Comparison of ENCODE assay signal across 18 cellular contexts in the genomic region with DNA sequence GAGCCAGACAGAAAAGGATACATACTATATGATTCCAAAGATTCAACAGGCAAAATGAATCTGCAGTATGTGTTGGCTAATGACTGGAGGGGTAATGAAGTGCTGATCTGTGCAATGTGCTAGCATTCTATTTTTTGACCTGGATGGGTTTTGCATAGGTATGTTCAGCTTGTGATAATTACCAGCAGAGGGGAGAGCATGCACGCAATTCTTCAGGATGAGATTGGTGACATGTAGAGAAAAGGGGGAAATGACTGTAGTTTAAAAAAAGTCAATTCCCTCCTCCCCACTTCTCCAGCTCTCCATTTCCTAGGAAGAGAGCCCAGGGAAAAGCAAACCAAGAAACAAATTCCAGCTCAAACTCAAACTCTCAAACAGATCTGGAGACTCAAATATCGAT. TPM values are rescaled to one million over a fixed set of nuclear protein-coding genes. Genes with fewer than 3 reads are reported as not detected.
A peak's percentile ranks its signal among the peaks of the same experiment; 100 is the strongest.
DNase-seq lines count a peak whose midpoint lies in the region; ATAC-seq and TF ChIP-seq lines count a peak whose summit lies in the region.
"Had no signal": no experiment of that assay in that cellular context is flagged by ENCODE, and none has a peak within 500 bp of the region (broad histone marks: within the 10 kb centered on the region; RNA-seq: fewer than 3 reads in every experiment).

No MANE protein-coding gene starts in this region.

- H3K27me3 ChIP-seq in foreskin keratinocyte (no peaks in the 10 kb centered on the region), osteoblast (ENCODE audit: insufficient read depth, low read length) (no peaks in the 10 kb centered on the region), breast epithelium (no peaks in the 10 kb centered on the region)
- no peaks in the 10 kb centered on the region for H3K27me3 ChIP-seq in CD8-positive, alpha-beta memory T cell (ENCODE audit: insufficient read depth, low read length, poor library complexity, severe bottlenecking)
- H3K27me3 ChIP-seq: upper lobe of left lung had no signal

- peak overlapping the region in 1 of 7 donors; percentile 27 for H3K27ac Mint-ChIP-seq in CD14-positive monocyte
- H3K27ac Mint-ChIP-seq in CD8-positive, alpha-beta memory T cell = no peak overlapping the region
- H3K27ac Mint-ChIP-seq: activated naive CD4-positive, alpha-beta T cell treated with anti-CD3 and anti-CD28 coated beads, Interleukin-2, amount 50 U/mL, for 24 hours; CD4-positive, alpha-beta memory T cell had no signal

- no peaks in the 10 kb centered on the region for H3K36me3 Mint-ChIP-seq in CD14-positive monocyte
- no peaks in the 10 kb centered on the region for H3K36me3 Mint-ChIP-seq in CD8-positive, alpha-beta memory T cell

- H3K27me3 Mint-ChIP-seq in CD14-positive monocyte (ENCODE audit: low read depth in 3 of 3) = peaks cover 0 to 6% (median 6%) of the 10 kb centered on the region in 3 donors
- peaks cover 4 to 6% of the 10 kb centered on the region in 2 donors for H3K27me3 Mint-ChIP-seq in CD8-positive, alpha-beta memory T cell

- DNase-seq in CD14-positive monocyte (ENCODE audit: low spot score) = no peak
- DNase-seq in astrocyte of the spinal cord (ENCODE audit: low read depth, low spot score) = no peak
- DNase-seq in foreskin keratinocyte = no peak
- no peak for DNase-seq in osteoblast (ENCODE audit: insufficient read length, low spot score, missing footprints)
- DNase-seq in CD8-positive, alpha-beta memory T cell = no peak
- no peak for DNase-seq in breast epithelium (ENCODE audit: low spot score in 2 of 2)
- DNase-seq: ACHN; activated T-cell treated with anti-CD3 and anti-CD28 coated beads, Interleukin-2, amount 50 U/mL, for 1 hour; CD4-positive, alpha-beta memory T cell; DND-41; Kasumi-1; NCI-H1105; NCI-H2227 treated with DMSO at 0.1 percent for 48 hours; small intestine had no signal

- H3K27ac ChIP-seq in foreskin keratinocyte (no peak overlapping the region), osteoblast (ENCODE audit: low read depth, low read length) (no peak overlapping the region), breast epithelium (no peak overlapping the region)
- no peak overlapping the region for H3K27ac ChIP-seq in CD8-positive, alpha-beta memory T cell (ENCODE audit: low read depth, low read length)
- H3K27ac ChIP-seq: upper lobe of left lung had no signal

- H3K4me1 ChIP-seq in foreskin keratinocyte (peaks cover 15% of the 10 kb centered on the region), osteoblast (ENCODE audit: insufficient read depth, low read length) (peaks cover 4% of the 10 kb centered on the region), breast epithelium (no peaks in the 10 kb centered on the region)
- H3K4me1 ChIP-seq in CD8-positive, alpha-beta memory T cell (ENCODE audit: insufficient read depth, low read length) = no peaks in the 10 kb centered on the region

- in situ Hi-C loops in astrocyte of the spinal cord (cut with HindIII; ENCODE audit: low sequenced_read_pairs) = no loop called here

- H2AFZ ChIP-seq in osteoblast (ENCODE audit: low read length) = peak overlapping the region; percentile 89

- peak overlapping the region; percentile 34 for H3K4me3 ChIP-seq in astrocyte of the spinal cord (ENCODE audit: low read depth, low read length)
- peak overlapping the region; percentile 69 for H3K4me3 ChIP-seq in osteoblast (ENCODE audit: insufficient read depth, low read length)
- no peak overlapping the region for H3K4me3 ChIP-seq in CD8-positive, alpha-beta memory T cell (ENCODE audit: low read length)
- peak overlapping the region in 1 of 3 donors; percentile 11 for H3K4me3 ChIP-seq in breast epithelium

- no peak for TF ChIP-seq CTCF in CD14-positive monocyte (IDR thresholded peaks at IDR 0.05)
- no peak for TF ChIP-seq CTCF in astrocyte of the spinal cord (IDR thresholded peaks at IDR 0.05; ENCODE audit: low read depth, low read length)
- peak; percentile 8 for TF ChIP-seq CTCF in foreskin keratinocyte (conservative IDR thresholded peaks at IDR 0.05)
- TF ChIP-seq CTCF in osteoblast (IDR thresholded peaks at IDR 0.05; ENCODE audit: extremely low read depth, low read depth, low read length) = no peak
- no peak for TF ChIP-seq CTCF in breast epithelium (IDR thresholded peaks at IDR 0.05)

- H3K4me1 Mint-ChIP-seq in CD14-positive monocyte = peaks cover 17% of the 10 kb centered on the region
- H3K4me1 Mint-ChIP-seq in CD8-positive, alpha-beta memory T cell = no peaks in the 10 kb centered on the region
- H3K4me1 Mint-ChIP-seq: activated naive CD4-positive, alpha-beta T cell treated with anti-CD3 and anti-CD28 coated beads, Interleukin-2, amount 50 U/mL, for 24 hours; CD4-positive, alpha-beta memory T cell had no signal

- CTCF ChIA-PET in CD8-positive, alpha-beta memory T cell (lab: Charles Lee) = no interaction called here

- H3K9me3 Mint-ChIP-seq in CD14-positive monocyte = peaks cover 13 to 29% (median 23%) of the 10 kb centered on the region in 7 donors
- peaks cover 0 to 1% (median 0%) of the 10 kb centered on the region in 5 donors for H3K9me3 Mint-ChIP-seq in CD8-positive, alpha-beta memory T cell

- no peaks in the 10 kb centered on the region for H3K36me3 ChIP-seq in osteoblast (ENCODE audit: insufficient read depth, low read length)
- H3K36me3 ChIP-seq in CD8-positive, alpha-beta memory T cell (ENCODE audit: insufficient read depth, low read length) = no peaks in the 10 kb centered on the region
- H3K36me3 ChIP-seq in breast epithelium = no peaks in the 10 kb centered on the region
- H3K36me3 ChIP-seq: upper lobe of left lung had no signal

- POLR2A ChIA-PET in CD8-positive, alpha-beta memory T cell (lab: Charles Lee) = no interaction called here

- H3K9me3 ChIP-seq in osteoblast (ENCODE audit: low read depth, low read length) (no peaks in the 10 kb centered on the region), breast epithelium (no peaks in the 10 kb centered on the region)
- no peaks in the 10 kb centered on the region for H3K9me3 ChIP-seq in CD8-positive, alpha-beta memory T cell (ENCODE audit: low read length)
- H3K9me3 ChIP-seq: upper lobe of left lung had no signal

- H3K4me3 Mint-ChIP-seq in CD14-positive monocyte = peak overlapping the region; percentile 44 to 55
- H3K4me3 Mint-ChIP-seq in CD8-positive, alpha-beta memory T cell = no peak overlapping the region
- H3K4me3 Mint-ChIP-seq: activated naive CD4-positive, alpha-beta T cell treated with anti-CD3 and anti-CD28 coated beads, Interleukin-2, amount 50 U/mL, for 24 hours; CD4-positive, alpha-beta memory T cell had no signal

- intact Hi-C loops in CD14-positive monocyte (cut with micrococcal nuclease) = no loop called here
- intact Hi-C loops in breast epithelium (cut with DNase I; ENCODE audit: low total_unique reads) = no loop called here

- no peaks in the 10 kb centered on the region for H3K79me2 ChIP-seq in osteoblast (ENCODE audit: insufficient read depth, low read length)

- ATAC-seq in foreskin keratinocyte (no peak), GM19395 (IDR thresholded peaks at IDR 0.05; ENCODE audit: unreplicated experiment) (no peak), GM21576 (IDR thresholded peaks at IDR 0.05; ENCODE audit: unreplicated experiment) (no peak)

- H4K20me1 ChIP-seq in osteoblast (ENCODE audit: insufficient read depth, low read length) = no peaks in the 10 kb centered on the region

- H3K4me2 ChIP-seq in osteoblast (ENCODE audit: insufficient read depth, low read length) = peak overlapping the region; percentile 81

- no peak for TF ChIP-seq POLR2A in breast epithelium (IDR thresholded peaks at IDR 0.05)

RNA-seq across cellular contexts. Expression of a gene that starts 0.6 kb away (rescaled TPM):
- polyA plus RNA-seq in CD14-positive monocyte = under 1 TPM; 0.11 to 0.24 TPM
- 0.14 and 0.17 TPM in 2 replicates for total RNA-seq in foreskin keratinocyte
- 0.16 and 0.19 TPM in 2 replicates for polyA plus RNA-seq in foreskin keratinocyte
- total RNA-seq in osteoblast = 0.36 and 0.88 TPM in 2 replicates
- total RNA-seq in CD8-positive, alpha-beta memory T cell = under 1 TPM; 0.31 to 0.44 TPM
- polyA plus RNA-seq in CD8-positive, alpha-beta memory T cell = 0.26 TPM
- 1 to 10 TPM in 2 of 3 donors, under 1 TPM in 1; 0.96 to 1.3 (median 1.2) TPM for total RNA-seq in breast epithelium

Comparison
In these comparisons a context has a peak if more than half of its experiments do, and no peak if none do; other contexts are left out.
1. H3K4me3 Mint-ChIP-seq: peak in CD14-positive monocyte (2 of 2); none in CD8-positive, alpha-beta memory T cell (0 of 7).